In the genomic region with DNA sequence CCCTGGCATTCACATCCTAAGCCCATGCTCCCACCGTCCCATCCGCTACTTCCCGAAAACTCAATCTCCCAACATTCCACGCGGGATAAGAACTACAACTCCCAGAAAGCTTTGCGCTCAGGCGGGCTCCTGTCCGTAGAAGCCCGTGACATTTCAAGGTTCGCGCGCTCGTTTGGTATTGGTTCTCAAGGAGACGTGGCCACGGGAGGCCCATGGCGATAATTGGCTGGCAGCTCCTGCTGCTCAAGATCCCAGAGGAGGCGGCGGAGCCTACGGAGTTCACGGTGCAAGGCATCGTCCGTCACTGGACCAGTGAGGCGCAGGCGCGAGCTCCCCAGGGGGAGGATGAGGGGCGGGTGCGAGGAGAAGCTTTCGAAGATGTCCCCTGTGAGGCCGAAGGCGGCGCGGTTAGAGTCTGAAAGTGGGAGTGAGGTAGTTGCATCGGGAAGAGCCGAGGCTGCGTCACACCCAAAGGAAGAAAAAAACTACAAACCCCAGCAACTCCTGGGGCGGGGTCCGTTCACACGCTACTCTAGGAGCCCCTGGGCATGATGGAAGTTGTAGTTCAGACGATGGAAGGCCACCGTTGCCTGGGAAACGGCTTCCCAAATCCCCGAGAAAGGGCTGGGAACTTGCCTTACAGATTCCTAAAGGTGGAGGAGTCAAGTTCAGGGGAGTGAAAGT, we compare ENCODE assay signal across 1 cellular context.
TF ChIP-seq lines count a peak whose summit lies in the region.

No MANE protein-coding gene starts in this region.

TF ChIP-seq in HepG2, 621 proteins besides CTCF, POLR2A, EP300 and RAD21 (continued from another document and continues in another):
- TF ChIP-seq, protein P1, sequence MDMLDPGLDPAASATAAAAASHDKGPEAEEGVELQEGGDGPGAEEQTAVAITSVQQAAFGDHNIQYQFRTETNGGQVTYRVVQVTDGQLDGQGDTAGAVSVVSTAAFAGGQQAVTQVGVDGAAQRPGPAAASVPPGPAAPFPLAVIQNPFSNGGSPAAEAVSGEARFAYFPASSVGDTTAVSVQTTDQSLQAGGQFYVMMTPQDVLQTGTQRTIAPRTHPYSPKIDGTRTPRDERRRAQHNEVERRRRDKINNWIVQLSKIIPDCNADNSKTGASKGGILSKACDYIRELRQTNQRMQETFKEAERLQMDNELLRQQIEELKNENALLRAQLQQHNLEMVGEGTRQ (IDR thresholded peaks at IDR 0.05; ENCODE audit: low read depth, low read length): peak; percentile 37; the same call in 1 of the 2 replicates
- TF ChIP-seq, protein P1 (CRISPR knock-in tag; IDR thresholded peaks at IDR 0.05; ENCODE audit: borderline replicate concordance): no peak
- no peak for TF ChIP-seq HNRNPK (IDR thresholded peaks at IDR 0.05; ENCODE audit: low read depth, low read length, poor library complexity, severe bottlenecking)
- TF ChIP-seq, protein P2, sequence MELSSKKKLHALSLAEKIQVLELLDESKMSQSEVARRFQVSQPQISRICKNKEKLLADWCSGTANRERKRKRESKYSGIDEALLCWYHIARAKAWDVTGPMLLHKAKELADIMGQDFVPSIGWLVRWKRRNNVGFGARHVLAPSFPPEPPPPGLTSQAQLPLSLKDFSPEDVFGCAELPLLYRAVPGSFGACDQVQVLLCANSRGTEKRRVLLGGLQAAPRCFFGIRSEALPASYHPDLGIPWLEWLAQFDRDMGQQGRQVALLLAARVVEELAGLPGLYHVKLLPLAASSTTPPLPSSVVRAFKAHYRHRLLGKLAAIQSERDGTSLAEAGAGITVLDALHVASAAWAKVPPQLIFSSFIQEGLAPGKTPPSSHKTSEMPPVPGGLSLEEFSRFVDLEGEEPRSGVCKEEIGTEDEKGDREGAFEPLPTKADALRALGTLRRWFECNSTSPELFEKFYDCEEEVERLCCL (CRISPR knock-in tag; IDR thresholded peaks at IDR 0.05; ENCODE audit: borderline replicate concordance): no peak
- no peak for TF ChIP-seq NRL (CRISPR knock-in tag; IDR thresholded peaks at IDR 0.05; ENCODE audit: borderline replicate concordance)
- no peak for TF ChIP-seq ZNF747 (CRISPR knock-in tag; IDR thresholded peaks at IDR 0.05; ENCODE audit: borderline replicate concordance)
- no peak for TF ChIP-seq TP53 (CRISPR knock-in tag; conservative IDR thresholded peaks at IDR 0.05)
- TF ChIP-seq ZC3H13 (CRISPR knock-in tag; IDR thresholded peaks at IDR 0.05): no peak
- TF ChIP-seq MBNL3 (CRISPR knock-in tag; conservative IDR thresholded peaks at IDR 0.05): no peak
- TF ChIP-seq, protein P3, sequence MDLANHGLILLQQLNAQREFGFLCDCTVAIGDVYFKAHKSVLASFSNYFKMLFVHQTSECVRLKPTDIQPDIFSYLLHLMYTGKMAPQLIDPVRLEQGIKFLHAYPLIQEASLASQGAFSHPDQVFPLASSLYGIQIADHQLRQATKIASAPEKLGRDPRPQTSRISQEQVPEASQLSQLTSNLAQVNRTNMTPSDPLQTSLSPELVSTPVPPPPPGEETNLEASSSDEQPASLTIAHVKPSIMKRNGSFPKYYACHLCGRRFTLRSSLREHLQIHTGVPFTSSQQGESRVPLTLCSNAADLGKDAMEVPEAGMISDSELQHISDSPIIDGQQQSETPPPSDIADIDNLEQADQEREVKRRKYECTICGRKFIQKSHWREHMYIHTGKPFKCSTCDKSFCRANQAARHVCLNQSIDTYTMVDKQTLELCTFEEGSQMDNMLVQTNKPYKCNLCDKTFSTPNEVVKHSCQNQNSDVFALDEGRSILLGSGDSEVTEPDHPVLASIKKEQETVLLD (CRISPR knock-in tag; IDR thresholded peaks at IDR 0.05; ENCODE audit: low read depth): no peak
- TF ChIP-seq, protein P4, sequence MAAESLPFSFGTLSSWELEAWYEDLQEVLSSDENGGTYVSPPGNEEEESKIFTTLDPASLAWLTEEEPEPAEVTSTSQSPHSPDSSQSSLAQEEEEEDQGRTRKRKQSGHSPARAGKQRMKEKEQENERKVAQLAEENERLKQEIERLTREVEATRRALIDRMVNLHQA (CRISPR knock-in tag; IDR thresholded peaks at IDR 0.05): no peak
- TF ChIP-seq ZFP1 (CRISPR knock-in tag; IDR thresholded peaks at IDR 0.05): no peak
- TF ChIP-seq, protein P5, sequence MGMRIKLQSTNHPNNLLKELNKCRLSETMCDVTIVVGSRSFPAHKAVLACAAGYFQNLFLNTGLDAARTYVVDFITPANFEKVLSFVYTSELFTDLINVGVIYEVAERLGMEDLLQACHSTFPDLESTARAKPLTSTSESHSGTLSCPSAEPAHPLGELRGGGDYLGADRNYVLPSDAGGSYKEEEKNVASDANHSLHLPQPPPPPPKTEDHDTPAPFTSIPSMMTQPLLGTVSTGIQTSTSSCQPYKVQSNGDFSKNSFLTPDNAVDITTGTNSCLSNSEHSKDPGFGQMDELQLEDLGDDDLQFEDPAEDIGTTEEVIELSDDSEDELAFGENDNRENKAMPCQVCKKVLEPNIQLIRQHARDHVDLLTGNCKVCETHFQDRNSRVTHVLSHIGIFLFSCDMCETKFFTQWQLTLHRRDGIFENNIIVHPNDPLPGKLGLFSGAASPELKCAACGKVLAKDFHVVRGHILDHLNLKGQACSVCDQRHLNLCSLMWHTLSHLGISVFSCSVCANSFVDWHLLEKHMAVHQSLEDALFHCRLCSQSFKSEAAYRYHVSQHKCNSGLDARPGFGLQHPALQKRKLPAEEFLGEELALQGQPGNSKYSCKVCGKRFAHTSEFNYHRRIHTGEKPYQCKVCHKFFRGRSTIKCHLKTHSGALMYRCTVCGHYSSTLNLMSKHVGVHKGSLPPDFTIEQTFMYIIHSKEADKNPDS (CRISPR knock-in tag; IDR thresholded peaks at IDR 0.05): no peak
- TF ChIP-seq SP4 (CRISPR knock-in tag; IDR thresholded peaks at IDR 0.05): no peak
- TF ChIP-seq, protein P6, sequence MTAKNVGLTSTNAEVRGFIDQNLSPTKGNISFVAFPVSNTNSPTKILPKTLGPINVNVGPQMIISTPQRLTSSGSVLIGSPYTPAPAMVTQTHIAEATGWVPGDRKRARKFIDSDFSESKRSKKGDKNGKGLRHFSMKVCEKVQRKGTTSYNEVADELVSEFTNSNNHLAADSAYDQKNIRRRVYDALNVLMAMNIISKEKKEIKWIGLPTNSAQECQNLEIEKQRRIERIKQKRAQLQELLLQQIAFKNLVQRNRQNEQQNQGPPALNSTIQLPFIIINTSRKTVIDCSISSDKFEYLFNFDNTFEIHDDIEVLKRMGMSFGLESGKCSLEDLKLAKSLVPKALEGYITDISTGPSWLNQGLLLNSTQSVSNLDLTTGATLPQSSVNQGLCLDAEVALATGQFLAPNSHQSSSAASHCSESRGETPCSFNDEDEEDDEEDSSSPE (CRISPR knock-in tag; IDR thresholded peaks at IDR 0.05): peak; percentile 100
- TF ChIP-seq FOSL1 (CRISPR knock-in tag; IDR thresholded peaks at IDR 0.05; ENCODE audit: borderline replicate concordance): no peak
- TF ChIP-seq ZNF557 (CRISPR knock-in tag; IDR thresholded peaks at IDR 0.05): no peak
- TF ChIP-seq HDAC2 (CRISPR knock-in tag; IDR thresholded peaks at IDR 0.05): peak; percentile 60; the same call in 1 of the 2 replicates
- TF ChIP-seq, protein P7, sequence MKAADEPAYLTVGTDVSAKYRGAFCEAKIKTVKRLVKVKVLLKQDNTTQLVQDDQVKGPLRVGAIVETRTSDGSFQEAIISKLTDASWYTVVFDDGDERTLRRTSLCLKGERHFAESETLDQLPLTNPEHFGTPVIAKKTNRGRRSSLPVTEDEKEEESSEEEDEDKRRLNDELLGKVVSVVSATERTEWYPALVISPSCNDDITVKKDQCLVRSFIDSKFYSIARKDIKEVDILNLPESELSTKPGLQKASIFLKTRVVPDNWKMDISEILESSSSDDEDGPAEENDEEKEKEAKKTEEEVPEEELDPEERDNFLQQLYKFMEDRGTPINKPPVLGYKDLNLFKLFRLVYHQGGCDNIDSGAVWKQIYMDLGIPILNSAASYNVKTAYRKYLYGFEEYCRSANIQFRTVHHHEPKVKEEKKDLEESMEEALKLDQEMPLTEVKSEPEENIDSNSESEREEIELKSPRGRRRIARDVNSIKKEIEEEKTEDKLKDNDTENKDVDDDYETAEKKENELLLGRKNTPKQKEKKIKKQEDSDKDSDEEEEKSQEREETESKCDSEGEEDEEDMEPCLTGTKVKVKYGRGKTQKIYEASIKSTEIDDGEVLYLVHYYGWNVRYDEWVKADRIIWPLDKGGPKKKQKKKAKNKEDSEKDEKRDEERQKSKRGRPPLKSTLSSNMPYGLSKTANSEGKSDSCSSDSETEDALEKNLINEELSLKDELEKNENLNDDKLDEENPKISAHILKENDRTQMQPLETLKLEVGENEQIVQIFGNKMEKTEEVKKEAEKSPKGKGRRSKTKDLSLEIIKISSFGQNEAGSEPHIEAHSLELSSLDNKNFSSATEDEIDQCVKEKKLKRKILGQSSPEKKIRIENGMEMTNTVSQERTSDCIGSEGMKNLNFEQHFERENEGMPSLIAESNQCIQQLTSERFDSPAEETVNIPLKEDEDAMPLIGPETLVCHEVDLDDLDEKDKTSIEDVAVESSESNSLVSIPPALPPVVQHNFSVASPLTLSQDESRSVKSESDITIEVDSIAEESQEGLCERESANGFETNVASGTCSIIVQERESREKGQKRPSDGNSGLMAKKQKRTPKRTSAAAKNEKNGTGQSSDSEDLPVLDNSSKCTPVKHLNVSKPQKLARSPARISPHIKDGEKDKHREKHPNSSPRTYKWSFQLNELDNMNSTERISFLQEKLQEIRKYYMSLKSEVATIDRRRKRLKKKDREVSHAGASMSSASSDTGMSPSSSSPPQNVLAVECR (CRISPR knock-in tag; IDR thresholded peaks at IDR 0.05; ENCODE audit: borderline replicate concordance): peak; percentile 50; the same call in 1 of the 2 replicates
- 0 out of 2 replicates have a peak, but pooled peaks have one; percentile 14 for TF ChIP-seq ZNF354B (CRISPR knock-in tag; IDR thresholded peaks at IDR 0.05)
- peak; percentile 72; the same call in 1 of the 2 replicates for TF ChIP-seq IRF2 (CRISPR knock-in tag; IDR thresholded peaks at IDR 0.05)
- TF ChIP-seq, protein P8, sequence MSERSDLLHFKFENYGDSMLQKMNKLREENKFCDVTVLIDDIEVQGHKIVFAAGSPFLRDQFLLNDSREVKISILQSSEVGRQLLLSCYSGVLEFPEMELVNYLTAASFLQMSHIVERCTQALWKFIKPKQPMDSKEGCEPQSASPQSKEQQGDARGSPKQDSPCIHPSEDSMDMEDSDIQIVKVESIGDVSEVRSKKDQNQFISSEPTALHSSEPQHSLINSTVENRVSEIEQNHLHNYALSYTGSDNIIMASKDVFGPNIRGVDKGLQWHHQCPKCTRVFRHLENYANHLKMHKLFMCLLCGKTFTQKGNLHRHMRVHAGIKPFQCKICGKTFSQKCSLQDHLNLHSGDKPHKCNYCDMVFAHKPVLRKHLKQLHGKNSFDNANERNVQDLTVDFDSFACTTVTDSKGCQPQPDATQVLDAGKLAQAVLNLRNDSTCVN (CRISPR knock-in tag; IDR thresholded peaks at IDR 0.05; ENCODE audit: borderline replicate concordance): no peak
- 0 out of 2 replicates have a peak, but pooled peaks have one; percentile 57 for TF ChIP-seq ZNF614 (CRISPR knock-in tag; IDR thresholded peaks at IDR 0.05; ENCODE audit: borderline replicate concordance)
- TF ChIP-seq, protein P9, sequence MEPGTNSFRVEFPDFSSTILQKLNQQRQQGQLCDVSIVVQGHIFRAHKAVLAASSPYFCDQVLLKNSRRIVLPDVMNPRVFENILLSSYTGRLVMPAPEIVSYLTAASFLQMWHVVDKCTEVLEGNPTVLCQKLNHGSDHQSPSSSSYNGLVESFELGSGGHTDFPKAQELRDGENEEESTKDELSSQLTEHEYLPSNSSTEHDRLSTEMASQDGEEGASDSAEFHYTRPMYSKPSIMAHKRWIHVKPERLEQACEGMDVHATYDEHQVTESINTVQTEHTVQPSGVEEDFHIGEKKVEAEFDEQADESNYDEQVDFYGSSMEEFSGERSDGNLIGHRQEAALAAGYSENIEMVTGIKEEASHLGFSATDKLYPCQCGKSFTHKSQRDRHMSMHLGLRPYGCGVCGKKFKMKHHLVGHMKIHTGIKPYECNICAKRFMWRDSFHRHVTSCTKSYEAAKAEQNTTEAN (CRISPR knock-in tag; conservative IDR thresholded peaks at IDR 0.05): no peak
- TF ChIP-seq CBX1 (IDR thresholded peaks at IDR 0.05; ENCODE audit: low read depth): no peak
- TF ChIP-seq ZNF749 (CRISPR knock-in tag; IDR thresholded peaks at IDR 0.05; ENCODE audit: borderline replicate concordance): no peak
- no peak for TF ChIP-seq HOXA5 (CRISPR knock-in tag; IDR thresholded peaks at IDR 0.05)
- TF ChIP-seq RXRB (CRISPR knock-in tag; IDR thresholded peaks at IDR 0.05; ENCODE audit: borderline replicate concordance): peak; percentile 28; the same call in 1 of the 2 replicates
- no peak for TF ChIP-seq NFATC3 (CRISPR knock-in tag; IDR thresholded peaks at IDR 0.05)
- TF ChIP-seq, protein P10, sequence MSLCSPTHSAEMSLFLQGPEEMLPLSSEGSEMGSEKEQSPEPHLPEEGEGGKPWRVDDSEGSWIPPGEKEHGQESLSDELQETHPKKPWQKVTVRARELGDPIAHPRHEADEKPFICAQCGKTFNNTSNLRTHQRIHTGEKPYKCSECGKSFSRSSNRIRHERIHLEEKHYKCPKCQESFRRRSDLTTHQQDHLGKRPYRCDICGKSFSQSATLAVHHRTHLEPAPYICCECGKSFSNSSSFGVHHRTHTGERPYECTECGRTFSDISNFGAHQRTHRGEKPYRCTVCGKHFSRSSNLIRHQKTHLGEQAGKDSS (CRISPR knock-in tag; IDR thresholded peaks at IDR 0.05; ENCODE audit: borderline replicate concordance, low read depth): no peak
- no peak for TF ChIP-seq SRY (CRISPR knock-in tag; IDR thresholded peaks at IDR 0.05)
- TF ChIP-seq, protein P11, sequence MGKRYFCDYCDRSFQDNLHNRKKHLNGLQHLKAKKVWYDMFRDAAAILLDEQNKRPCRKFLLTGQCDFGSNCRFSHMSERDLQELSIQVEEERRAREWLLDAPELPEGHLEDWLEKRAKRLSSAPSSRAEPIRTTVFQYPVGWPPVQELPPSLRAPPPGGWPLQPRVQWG (CRISPR knock-in tag; IDR thresholded peaks at IDR 0.05; ENCODE audit: borderline replicate concordance, low read depth): no peak
- peak; percentile 72 for TF ChIP-seq CHD2 (IDR thresholded peaks at IDR 0.05; ENCODE audit: low read depth, low read length)
- TF ChIP-seq ZNF7 (CRISPR knock-in tag; IDR thresholded peaks at IDR 0.05): no peak
- TF ChIP-seq ZFP36L2 (CRISPR knock-in tag; IDR thresholded peaks at IDR 0.05): no peak
- TF ChIP-seq, protein P12, sequence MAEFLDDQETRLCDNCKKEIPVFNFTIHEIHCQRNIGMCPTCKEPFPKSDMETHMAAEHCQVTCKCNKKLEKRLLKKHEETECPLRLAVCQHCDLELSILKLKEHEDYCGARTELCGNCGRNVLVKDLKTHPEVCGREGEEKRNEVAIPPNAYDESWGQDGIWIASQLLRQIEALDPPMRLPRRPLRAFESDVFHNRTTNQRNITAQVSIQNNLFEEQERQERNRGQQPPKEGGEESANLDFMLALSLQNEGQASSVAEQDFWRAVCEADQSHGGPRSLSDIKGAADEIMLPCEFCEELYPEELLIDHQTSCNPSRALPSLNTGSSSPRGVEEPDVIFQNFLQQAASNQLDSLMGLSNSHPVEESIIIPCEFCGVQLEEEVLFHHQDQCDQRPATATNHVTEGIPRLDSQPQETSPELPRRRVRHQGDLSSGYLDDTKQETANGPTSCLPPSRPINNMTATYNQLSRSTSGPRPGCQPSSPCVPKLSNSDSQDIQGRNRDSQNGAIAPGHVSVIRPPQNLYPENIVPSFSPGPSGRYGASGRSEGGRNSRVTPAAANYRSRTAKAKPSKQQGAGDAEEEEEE (CRISPR knock-in tag; IDR thresholded peaks at IDR 0.05; ENCODE audit: borderline replicate concordance): no peak
- no peak for TF ChIP-seq MAF1 (CRISPR knock-in tag; IDR thresholded peaks at IDR 0.05; ENCODE audit: borderline replicate concordance)
- TF ChIP-seq ZFP36L1 (CRISPR knock-in tag; IDR thresholded peaks at IDR 0.05): no peak
